18 cellular contexts compared by ENCODE assay signal in genomic region chr10:114393482-114393881, GRCh38. TPM values are rescaled to one million over a fixed set of nuclear protein-coding genes. Genes with fewer than 3 reads are reported as not detected.
A peak's percentile ranks its signal among the peaks of the same experiment; 100 is the strongest.
DNase-seq lines count a peak whose midpoint lies in the region; ATAC-seq and TF ChIP-seq lines count a peak whose summit lies in the region.
"Had no signal": no experiment of that assay in that cellular context is flagged by ENCODE, and none has a peak within 500 bp of the region (broad histone marks: within the 10 kb centered on the region; RNA-seq: fewer than 3 reads in every experiment).

No MANE protein-coding gene starts in this region.

- H3K36me3 ChIP-seq in left ventricle myocardium inferior, result no peaks in the 10 kb centered on the region
- no peaks in the 10 kb centered on the region for H3K36me3 ChIP-seq in fibroblast of lung (ENCODE audit: control insufficient read depth, insufficient read depth, low read length)
- H3K36me3 ChIP-seq in neuronal stem cell (replicated peaks in 1 of 2; ENCODE audit: control insufficient read depth in 2 of 2, insufficient read depth in 2 of 2, low read length in 2 of 2), result no peaks in the 10 kb centered on the region
- no peaks in the 10 kb centered on the region for H3K36me3 ChIP-seq in vagina
- H3K36me3 ChIP-seq: gastroesophageal sphincter, ovary had no signal

- DNase-seq in left ventricle myocardium inferior (no peak), cardiac septum (ENCODE audit: low spot score) (no peak), fibroblast of lung (ENCODE audit: low read depth in 2 of 2) (peak; percentile 65 to 69), neuronal stem cell (ENCODE audit: low spot score) (no peak), vagina (ENCODE audit: extremely low spot score in 2 of 2) (no peak), T-helper 17 cell (no peak), NCI-H510A (lab: John Stamatoyannopoulos, UW) (no peak)
- DNase-seq: activated gamma-delta T cell treated with Interleukin-2 at 50 U/mL for 16 hours; CD8-positive, alpha-beta T cell; effector CD8-positive, alpha-beta T cell; Kasumi-1; NCI-H1436; ovary had no signal

- no peak overlapping the region for H2AK5ac ChIP-seq in neuronal stem cell (ENCODE audit: low read depth, low read length)

- H3K18ac ChIP-seq in neuronal stem cell (ENCODE audit: low read length), result peak overlapping the region; percentile 69

- H4K8ac ChIP-seq in neuronal stem cell (ENCODE audit: low read depth, low read length), result no peak overlapping the region

- H3K4me3 ChIP-seq in left ventricle myocardium inferior, result no peak overlapping the region
- H3K4me3 ChIP-seq in fibroblast of lung (replicated peaks in 1 of 4; ENCODE audit: control extremely low read depth in 1 of 4, insufficient read depth in 1 of 4, low read depth in 3 of 4, low read length in 4 of 4), result no peak overlapping the region
- no peak overlapping the region for H3K4me3 ChIP-seq in neuronal stem cell (ENCODE audit: low read length in 2 of 2)
- no peak overlapping the region for H3K4me3 ChIP-seq in vagina
- H3K4me3 ChIP-seq: A549, gastroesophageal sphincter, ovary had no signal

- H3K4me2 ChIP-seq in fibroblast of lung (ENCODE audit: extremely low read depth, insufficient read depth, low read length), result no peak overlapping the region
- H3K4me2 ChIP-seq in neuronal stem cell (ENCODE audit: insufficient read depth, low read length, poor library complexity, severe bottlenecking), result no peak overlapping the region
- H3K4me2 ChIP-seq: A549 had no signal

- TF ChIP-seq POLR2A in vagina (IDR thresholded peaks at IDR 0.05), result no peak

- H3K79me1 ChIP-seq in neuronal stem cell (ENCODE audit: low read depth, low read length), result no peaks in the 10 kb centered on the region

- H3K27ac ChIP-seq in left ventricle myocardium inferior (replicated peaks), result peak overlapping the region; percentile 5
- H3K27ac ChIP-seq in fibroblast of lung (ENCODE audit: insufficient read depth, low read length), result no peak overlapping the region
- H3K27ac ChIP-seq in neuronal stem cell (replicated peaks; ENCODE audit: low read length), result no peak overlapping the region
- peak overlapping the region; percentile 9 for H3K27ac ChIP-seq in vagina
- H3K27ac ChIP-seq: VCaP had no signal

- no peaks in the 10 kb centered on the region for H3K9me3 ChIP-seq in left ventricle myocardium inferior (replicated peaks)
- no peaks in the 10 kb centered on the region for H3K9me3 ChIP-seq in fibroblast of lung (ENCODE audit: control insufficient read depth, insufficient read depth, low read depth, low read length)
- H3K9me3 ChIP-seq in neuronal stem cell (replicated peaks in 1 of 2; ENCODE audit: control insufficient read depth in 2 of 2, insufficient read depth in 1 of 2, low read depth in 1 of 2, low read length in 2 of 2), result no peaks in the 10 kb centered on the region
- H3K9me3 ChIP-seq in vagina, result no peaks in the 10 kb centered on the region
- H3K9me3 ChIP-seq in T-helper 17 cell (ENCODE audit: control insufficient read depth, low read length, poor library complexity, severe bottlenecking), result no peaks in the 10 kb centered on the region
- H3K9me3 ChIP-seq: A549, gastroesophageal sphincter, ovary had no signal

- no peak overlapping the region for H3K4ac ChIP-seq in neuronal stem cell (ENCODE audit: low read length)

- no peak overlapping the region for H2BK12ac ChIP-seq in neuronal stem cell (ENCODE audit: low read length)

- H3K14ac ChIP-seq in neuronal stem cell (ENCODE audit: low read length), result no peak overlapping the region

- H3K27ac Mint-ChIP-seq in T-helper 17 cell, result no peak overlapping the region
- H3K27ac Mint-ChIP-seq: CD8-positive, alpha-beta T cell had no signal

- H2BK15ac ChIP-seq in neuronal stem cell (ENCODE audit: low read length), result peak overlapping the region; percentile 40

- no peaks in the 10 kb centered on the region for H3K36me3 Mint-ChIP-seq in T-helper 17 cell (ENCODE audit: low read depth)
- H3K36me3 Mint-ChIP-seq: CD8-positive, alpha-beta T cell had no signal

- H3K23ac ChIP-seq in neuronal stem cell (ENCODE audit: low read depth, low read length, poor library complexity), result no peak overlapping the region

- no peak overlapping the region for H3K4me3 Mint-ChIP-seq in T-helper 17 cell
- H3K4me3 Mint-ChIP-seq: CD8-positive, alpha-beta T cell had no signal

- H3K4me1 ChIP-seq in left ventricle myocardium inferior (peaks cover 50% of the 10 kb centered on the region), fibroblast of lung (ENCODE audit: control insufficient read depth, extremely low read depth, insufficient read depth, low read length) (peaks cover 11% of the 10 kb centered on the region), neuronal stem cell (ENCODE audit: control insufficient read depth in 2 of 2, insufficient read depth in 1 of 2, low read depth in 1 of 2, low read length in 2 of 2) (peaks cover 0 to 19% of the 10 kb centered on the region in 2 donors), vagina (peaks cover 79% of the 10 kb centered on the region)

- H2BK120ac ChIP-seq in neuronal stem cell (ENCODE audit: low read depth, low read length), result no peak overlapping the region

- H4K91ac ChIP-seq in neuronal stem cell (ENCODE audit: low read depth, low read length, poor library complexity), result no peak overlapping the region

- ATAC-seq in T-helper 17 cell (no peak), HG02981 (IDR thresholded peaks at IDR 0.05; ENCODE audit: unreplicated experiment) (no peak)
- ATAC-seq: A549; CD8-positive, alpha-beta T cell; gastroesophageal sphincter had no signal

- H2AFZ ChIP-seq in fibroblast of lung (ENCODE audit: low read length) (no peak overlapping the region), neuronal stem cell (ENCODE audit: low read length) (peak overlapping the region; percentile 2)

- WGBS in neuronal stem cell (ENCODE audit: extremely low coverage in 2 of 2, insufficient read length in 2 of 2, insufficient replicate concordance in 1 of 2), 2 donors, result no CpG with 5 or more reads among the region's 11 CpGs

- no peaks in the 10 kb centered on the region for H3K79me2 ChIP-seq in fibroblast of lung (ENCODE audit: control insufficient read depth, insufficient read depth, low read length)

- H3K9ac ChIP-seq in fibroblast of lung (ENCODE audit: insufficient read depth, low read length) (no peak overlapping the region), neuronal stem cell (ENCODE audit: low read depth, low read length, poor library complexity) (no peak overlapping the region)

- intact Hi-C loops in left ventricle myocardium inferior (cut with micrococcal nuclease) (no loop called here), cardiac septum (cut with DNase I) (no loop called here), vagina (cut with DNase I) (no loop called here)

- no peak overlapping the region for H2BK5ac ChIP-seq in neuronal stem cell (ENCODE audit: low read length)

- peaks cover 7% of the 10 kb centered on the region for H3K4me1 Mint-ChIP-seq in T-helper 17 cell

- H3K27me3 Mint-ChIP-seq in T-helper 17 cell, result peaks cover 97% of the 10 kb centered on the region

- TF ChIP-seq CTCF in left ventricle myocardium inferior (IDR thresholded peaks at IDR 0.05; ENCODE audit: borderline replicate concordance) (no peak), fibroblast of lung (conservative IDR thresholded peaks at IDR 0.05 in 1 of 2, IDR thresholded peaks at IDR 0.05 in 1 of 2; ENCODE audit: low read depth in 1 of 2, low read length in 2 of 2) (no peak), vagina (IDR thresholded peaks at IDR 0.05) (no peak)

- H3K27me3 ChIP-seq in left ventricle myocardium inferior (ENCODE audit: low read depth) (peaks cover 24% of the 10 kb centered on the region), fibroblast of lung (ENCODE audit: control insufficient read depth, insufficient read depth, low read length) (no peaks in the 10 kb centered on the region), neuronal stem cell (ENCODE audit: control insufficient read depth in 3 of 3, insufficient read depth in 3 of 3, low read depth in 1 of 3, low read length in 3 of 3) (peaks cover 0 to 5% (median 0%) of the 10 kb centered on the region in 3 experiments), vagina (no peaks in the 10 kb centered on the region)
- H3K27me3 ChIP-seq: gastroesophageal sphincter, ovary had no signal

- no peaks in the 10 kb centered on the region for H4K20me1 ChIP-seq in fibroblast of lung (ENCODE audit: control insufficient read depth, extremely low read depth, insufficient read depth, low read length)

RNA-seq across cellular contexts. Expression of gene AFAP1L2, which starts 10.8 kb away (rescaled TPM):
- total RNA-seq in left ventricle myocardium inferior, result 7.0 TPM
- 3.9 TPM for total RNA-seq in cardiac septum
- 0.17 and 0.77 TPM in 2 replicates for total RNA-seq in fibroblast of lung
- polyA plus RNA-seq in fibroblast of lung, result 0.43 and 9.6 TPM in 2 replicates
- 0.38 and 8.2 TPM in 2 replicates for polyA plus RNA-seq in fibroblast of lung (2012)
- 1.1 and 33.0 TPM in 2 replicates for polyA minus RNA-seq in fibroblast of lung (ENCODE audit: low replicate concordance)
- polyA plus RNA-seq in neuronal stem cell (2013, experiment 1 of 2), result 6.7 TPM
- 6.9 TPM for polyA plus RNA-seq in neuronal stem cell (2013, experiment 2 of 2)
- 29.5 TPM for total RNA-seq in vagina
- 1 to 10 TPM; 1.8 to 3.0 TPM for total RNA-seq in T-helper 17 cell
- total RNA-seq: NCI-H460 had no signal

Comparison
In these comparisons a context has a peak if more than half of its experiments do, and no peak if none do; other contexts are left out.
1. DNase-seq: peak in fibroblast of lung (2 of 2); none in left ventricle myocardium inferior (single experiment), cardiac septum (single experiment), neuronal stem cell (single experiment), vagina (0 of 2), T-helper 17 cell (0 of 3) and NCI-H510A (single experiment).
2. H3K27ac ChIP-seq: peak in left ventricle myocardium inferior (single experiment) and vagina (single experiment); none in fibroblast of lung (single experiment) and neuronal stem cell (single experiment).